ENCODE assay signal across 8 cellular contexts in genomic region chr2:190649035-190649797, GRCh38. TPM values are rescaled to one million over a fixed set of nuclear protein-coding genes. Genes with fewer than 3 reads are reported as not detected.
DNase-seq lines count a peak whose midpoint lies in the region; ATAC-seq and TF ChIP-seq lines count a peak whose summit lies in the region.

TSS of gene NAB1 (plus strand) at chr2:190649083. CDS start at chr2:190659177, 10,094 bp downstream.

- peak; percentile 23 for DNase-seq in A172 (ENCODE audit: low spot score)
- DNase-seq in OCI-LY7 (ENCODE audit: low spot score), result peak; percentile 53
- peak; percentile 16 to 48 for DNase-seq in activated T-helper 1 cell treated with anti-CD3 and anti-CD28 coated beads, Interleukin-2, amount 50 U/mL, for 16 hours (ENCODE audit: low read depth in 1 of 2, low spot score in 1 of 2)
- DNase-seq in fibroblast of villous mesenchyme (ENCODE audit: low read depth), result no peak
- DNase-seq in neuronal stem cell (ENCODE audit: low spot score), result peak; percentile 51
- peak in 38 of 49 donors; percentile 20 to 80 (median 64) for DNase-seq in substantia nigra (lab: John Stamatoyannopoulos, UW)

- H2BK120ac ChIP-seq in neuronal stem cell (ENCODE audit: low read depth, low read length), result peak within 1 kb of the TSS; percentile 72

- POLR2A ChIA-PET in OCI-LY7 (lab: Charles Lee), result interaction anchor here (1.0 to 2.3 kb wide), 4 partner anchors 13 to 330 kb away, joined by 3 to 24 read pairs (median 6); no protein-coding TSS in a partner anchor

- TF ChIP-seq CTCF in OCI-LY7 (conservative IDR thresholded peaks at IDR 0.05; ENCODE audit: low read length) (no peak), fibroblast of villous mesenchyme (IDR thresholded peaks at IDR 0.05; ENCODE audit: insufficient read depth, low read depth, low read length) (no peak)

- intact Hi-C loops in OCI-LY7 (cut with micrococcal nuclease; ENCODE audit: unreplicated experiment), result loop anchor here (1.0 to 5.0 kb wide), 3 partner anchors 115 to 1028 kb away; partner anchors contain the start of genes MFSD6, NABP1 and NEMP2

- H3K27me3 ChIP-seq in neuronal stem cell (ENCODE audit: control insufficient read depth in 3 of 3, insufficient read depth in 3 of 3, low read depth in 1 of 3, low read length in 3 of 3), result no peaks in the 10 kb centered on the region

- H3K9ac ChIP-seq in neuronal stem cell (ENCODE audit: low read depth, low read length, poor library complexity), result peak within 1 kb of the TSS; percentile 97

- H3K18ac ChIP-seq in neuronal stem cell (ENCODE audit: low read length), result peak within 1 kb of the TSS; percentile 100

- H2AK5ac ChIP-seq in neuronal stem cell (ENCODE audit: low read depth, low read length), result no peak within 1 kb of the TSS

- BruUV-seq in OCI-LY7 (replicated peaks; lab: Mats Ljungman, UMichigan), result no TSS peak

- ATAC-seq in GM18858 (IDR thresholded peaks at IDR 0.05; ENCODE audit: unreplicated experiment) (peak; percentile 27), HG03066 (IDR thresholded peaks at IDR 0.05; ENCODE audit: low read depth, unreplicated experiment) (peak; percentile 43)

- H3K4me1 ChIP-seq in OCI-LY7 (ENCODE audit: insufficient read depth, low read length, poor library complexity, severe bottlenecking), result peaks cover 15% of the 10 kb centered on the region
- peaks cover 2 to 4% of the 10 kb centered on the region in 2 donors for H3K4me1 ChIP-seq in neuronal stem cell (ENCODE audit: control insufficient read depth in 2 of 2, insufficient read depth in 1 of 2, low read depth in 1 of 2, low read length in 2 of 2)

- peaks cover 4% of the 10 kb centered on the region for H3K79me1 ChIP-seq in neuronal stem cell (ENCODE audit: low read depth, low read length)

- no peak within 1 kb of the TSS for H4K91ac ChIP-seq in neuronal stem cell (ENCODE audit: low read depth, low read length, poor library complexity)

- H3K4ac ChIP-seq in neuronal stem cell (ENCODE audit: low read length), result peak within 1 kb of the TSS; percentile 89

- H3K4me2 ChIP-seq in OCI-LY7 (ENCODE audit: low read length) (peak within 1 kb of the TSS; percentile 88), neuronal stem cell (ENCODE audit: insufficient read depth, low read length, poor library complexity, severe bottlenecking) (peak within 1 kb of the TSS; percentile 83)

- H2BK12ac ChIP-seq in neuronal stem cell (ENCODE audit: low read length), result no peak within 1 kb of the TSS

- H3K9me2 ChIP-seq in OCI-LY7 (ENCODE audit: insufficient read depth, low read length), result no peaks in the 10 kb centered on the region

- peak within 1 kb of the TSS; percentile 82 for H2BK5ac ChIP-seq in neuronal stem cell (ENCODE audit: low read length)

- H4K8ac ChIP-seq in neuronal stem cell (ENCODE audit: low read depth, low read length), result peak within 1 kb of the TSS; percentile 43

- H3K27ac ChIP-seq in OCI-LY7 (ENCODE audit: low read depth, low read length, poor library complexity, severe bottlenecking) (peak within 1 kb of the TSS; percentile 31), neuronal stem cell (replicated peaks; ENCODE audit: low read length) (peak within 1 kb of the TSS; percentile 74), substantia nigra (ENCODE audit: low read depth, low read length, poor library complexity, severe bottlenecking) (peak within 1 kb of the TSS; percentile 92)

- CTCF ChIA-PET in OCI-LY7 (lab: Charles Lee; ENCODE audit: unreplicated experiment), result no interaction called here

- H2BK15ac ChIP-seq in neuronal stem cell (ENCODE audit: low read length), result peak within 1 kb of the TSS; percentile 92

- H2AFZ ChIP-seq in OCI-LY7 (ENCODE audit: low read length) (peak within 1 kb of the TSS; percentile 89), neuronal stem cell (ENCODE audit: low read length) (peak within 1 kb of the TSS; percentile 97)

- H4K20me1 ChIP-seq in OCI-LY7 (ENCODE audit: insufficient read depth, low read length), result peaks cover 10% of the 10 kb centered on the region; the same call in 1 of the 2 replicates

- no peaks in the 10 kb centered on the region for H3K36me3 ChIP-seq in OCI-LY7 (ENCODE audit: insufficient read depth, low read length)
- no peaks in the 10 kb centered on the region for H3K36me3 ChIP-seq in neuronal stem cell (replicated peaks in 1 of 2; ENCODE audit: control insufficient read depth in 2 of 2, insufficient read depth in 2 of 2, low read length in 2 of 2)

- peaks cover 27% of the 10 kb centered on the region; the same call in 1 of the 2 replicates for H3K79me2 ChIP-seq in OCI-LY7 (ENCODE audit: insufficient read depth, low read depth, low read length)

- H3K9me3 ChIP-seq in OCI-LY7 (ENCODE audit: low read length) (no peaks in the 10 kb centered on the region), neuronal stem cell (replicated peaks in 1 of 2; ENCODE audit: control insufficient read depth in 2 of 2, insufficient read depth in 1 of 2, low read depth in 1 of 2, low read length in 2 of 2) (no peaks in the 10 kb centered on the region)

- H3K23ac ChIP-seq in neuronal stem cell (ENCODE audit: low read depth, low read length, poor library complexity), result peak within 1 kb of the TSS; percentile 96

- peak within 1 kb of the TSS; percentile 99 for H3K14ac ChIP-seq in neuronal stem cell (ENCODE audit: low read length)

- no CpG with 5 or more reads among the region's 95 CpGs for WGBS in neuronal stem cell (ENCODE audit: extremely low coverage in 2 of 2, insufficient read length in 2 of 2, insufficient replicate concordance in 1 of 2), 2 donors

- H3K4me3 ChIP-seq in OCI-LY7 (ENCODE audit: low read depth, low read length, poor library complexity, severe bottlenecking) (peak within 1 kb of the TSS; percentile 85), fibroblast of villous mesenchyme (ENCODE audit: low read depth, low read length) (peak within 1 kb of the TSS; percentile 83), neuronal stem cell (ENCODE audit: low read length in 2 of 2) (peak within 1 kb of the TSS; percentile 88 to 100)

RNA-seq across cellular contexts. Expression of gene NAB1, which starts in this region (rescaled TPM):
- 45.5 and 54.8 TPM in 2 replicates for total RNA-seq in A172 (2014; rRNA removed; shearing (Covaris generic))
- 30.2 and 37.1 TPM in 2 replicates for total RNA-seq in OCI-LY7 (2014; rRNA removed; shearing (Covaris generic))
- 24.5 and 29.1 TPM in 2 replicates for total RNA-seq in OCI-LY7 (2022)
- total RNA-seq in fibroblast of villous mesenchyme, result 32.2 and 54.8 TPM in 2 replicates
- 33.1 TPM for polyA plus RNA-seq in neuronal stem cell (2013, experiment 1 of 2)
- polyA plus RNA-seq in neuronal stem cell (2013, experiment 2 of 2), result 33.9 TPM

Comparison
In these comparisons a context has a peak if more than half of its experiments do, and no peak if none do; other contexts are left out.
1. H3K27ac ChIP-seq: peak in every context shown above with its lines; median percentile 92 in substantia nigra; 74 in neuronal stem cell; 31 in OCI-LY7.